ENCODE assay signal across 8 cellular contexts in the genomic region with DNA sequence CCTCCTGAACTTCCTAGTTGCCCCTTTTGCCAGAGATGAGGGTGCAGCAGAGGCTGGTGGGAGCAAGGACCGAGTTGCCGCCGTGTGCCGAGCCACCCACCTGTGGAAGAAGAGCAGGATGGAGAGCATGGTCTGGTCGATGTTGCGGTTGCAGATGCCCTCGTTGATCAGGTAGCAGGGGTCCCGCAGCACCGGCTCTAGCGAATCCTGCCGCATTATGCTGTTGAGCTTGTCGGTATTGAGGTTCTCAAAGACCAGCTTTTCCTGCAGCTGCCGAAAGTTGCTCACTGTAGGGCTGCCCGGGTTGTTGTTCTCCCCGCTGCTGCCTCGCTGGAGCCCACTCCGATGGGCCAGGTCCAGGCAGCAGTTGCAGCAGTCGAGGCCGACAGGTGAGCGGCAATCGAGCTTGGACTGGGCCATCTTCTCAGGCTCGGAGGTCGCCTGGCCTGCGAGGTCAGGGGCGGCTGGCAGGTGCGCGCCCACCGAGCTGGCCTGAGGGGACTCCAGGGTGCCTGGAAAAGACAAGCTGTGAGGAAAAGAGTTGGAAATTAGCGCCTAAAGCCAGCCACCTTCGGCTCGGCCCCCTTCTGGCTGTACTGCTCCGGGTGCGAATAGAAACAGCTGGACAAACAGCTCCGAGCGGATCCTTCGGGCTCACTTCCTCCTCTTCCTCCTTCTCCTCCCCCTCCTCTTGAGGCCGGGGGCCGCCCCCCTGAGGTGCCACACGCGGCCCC. TPM values are rescaled to one million over a fixed set of nuclear protein-coding genes. Genes with fewer than 3 reads are reported as not detected.
DNase-seq lines count a peak whose midpoint lies in the region; ATAC-seq and TF ChIP-seq lines count a peak whose summit lies in the region.

No MANE protein-coding gene starts in this region.

- H3F3A ChIP-seq in SK-N-SH (replicated peaks; ENCODE audit: insufficient read depth), result no peaks in the 10 kb centered on the region

- peak overlapping the region; percentile 83 for H3K4me2 ChIP-seq in SK-N-SH
- H3K4me2 ChIP-seq in fibroblast of lung (ENCODE audit: extremely low read depth, insufficient read depth, low read length), result peak overlapping the region; percentile 48
- peak overlapping the region; percentile 78 for H3K4me2 ChIP-seq in trophoblast cell (ENCODE audit: low read length)

- no peak overlapping the region for H4K91ac ChIP-seq in trophoblast cell (ENCODE audit: low read depth, low read length)

- no peak for TF ChIP-seq EP300 in SK-N-SH (IDR thresholded peaks at IDR 0.05; ENCODE audit: borderline replicate concordance in 1 of 2, low read depth in 1 of 2, low read length in 1 of 2)

- H3K4me1 Mint-ChIP-seq in Calu3 (ENCODE audit: low read depth, unreplicated experiment), result peaks cover 20% of the 10 kb centered on the region

- H2AK5ac ChIP-seq in trophoblast cell (ENCODE audit: low read length), result no peak overlapping the region

- no peak overlapping the region for H2BK5ac ChIP-seq in trophoblast cell (ENCODE audit: low read depth, low read length, poor library complexity)

- no peaks in the 10 kb centered on the region for H3K9me3 Mint-ChIP-seq in Calu3 (ENCODE audit: low read depth, unreplicated experiment)

- DNase-seq in Calu3, result no peak
- DNase-seq in HFF-Myc (ENCODE audit: extremely low read depth, low read depth), result no peak
- no peak for DNase-seq in SK-N-SH
- no peak for DNase-seq in fibroblast of lung (ENCODE audit: low read depth in 2 of 2)
- DNase-seq in trophoblast cell, result no peak
- DNase-seq in putamen (ENCODE audit: low spot score), result no peak
- DNase-seq in ACHN, result no peak

- TF ChIP-seq RAD21 in SK-N-SH (IDR thresholded peaks at IDR 0.05; ENCODE audit: low read length), result no peak

- peak overlapping the region; percentile 72 for H3K4me3 Mint-ChIP-seq in Calu3 (ENCODE audit: low read depth, unreplicated experiment)

- in situ Hi-C loops in ACHN (cut with HindIII; ENCODE audit: low pct_ligation_motif_present, low pct_unique_long_range_greater_than_20kb, low sequenced_read_pairs), result no loop called here

- H3K9me2 ChIP-seq in SK-N-SH, result no peaks in the 10 kb centered on the region

- no peak overlapping the region for H3K18ac ChIP-seq in trophoblast cell (ENCODE audit: low read length)

- WGBS in SK-N-SH (ENCODE audit: low lambda C conversion rate), result 11% methylated on average over 23 of the region's 40 CpGs
- WGBS in trophoblast cell (ENCODE audit: extremely low coverage, insufficient coverage, insufficient read length), result no CpG with 5 or more reads among the region's 40 CpGs

- H3K36me3 Mint-ChIP-seq in Calu3 (ENCODE audit: insufficient read depth, unreplicated experiment), result peaks cover 18% of the 10 kb centered on the region

- no peak overlapping the region for H4K8ac ChIP-seq in trophoblast cell (ENCODE audit: low read depth, low read length)

- no TSS peak for BruUV-seq in Calu3 (replicated peaks; lab: Mats Ljungman, UMichigan)

- no peak overlapping the region for H3K4ac ChIP-seq in trophoblast cell (ENCODE audit: low read depth, low read length)

- no peak overlapping the region; the same call in 1 of the 2 replicates for H2AFZ ChIP-seq in SK-N-SH (ENCODE audit: low read depth)
- H2AFZ ChIP-seq in fibroblast of lung (ENCODE audit: low read length), result no peak overlapping the region
- no peak overlapping the region for H2AFZ ChIP-seq in trophoblast cell (ENCODE audit: insufficient read depth, low read length, poor library complexity)

- H3K9ac ChIP-seq in SK-N-SH, result no peak overlapping the region
- H3K9ac ChIP-seq in fibroblast of lung (ENCODE audit: insufficient read depth, low read length), result no peak overlapping the region
- no peak overlapping the region for H3K9ac ChIP-seq in trophoblast cell (ENCODE audit: low read length)

- no peak overlapping the region for H3K14ac ChIP-seq in trophoblast cell (ENCODE audit: low read length)

- H3K79me2 ChIP-seq in SK-N-SH (ENCODE audit: insufficient read depth), result no peaks in the 10 kb centered on the region
- no peaks in the 10 kb centered on the region for H3K79me2 ChIP-seq in fibroblast of lung (ENCODE audit: control insufficient read depth, insufficient read depth, low read length)
- no peaks in the 10 kb centered on the region for H3K79me2 ChIP-seq in trophoblast cell (ENCODE audit: control insufficient read depth, insufficient read depth, low read length, poor library complexity)

- ATAC-seq in HG02981 (IDR thresholded peaks at IDR 0.05; ENCODE audit: unreplicated experiment), result no peak

- H3K4me1 ChIP-seq in SK-N-SH (ENCODE audit: control insufficient read depth in 1 of 2, insufficient read depth in 2 of 2, low read depth in 1 of 2, low read length in 1 of 2) (peaks cover 0 to 5% of the 10 kb centered on the region in 2 experiments; a peak in 1 of 4 replicates), fibroblast of lung (ENCODE audit: control insufficient read depth, extremely low read depth, insufficient read depth, low read length) (peaks cover 3% of the 10 kb centered on the region), trophoblast cell (ENCODE audit: control insufficient read depth in 1 of 2, insufficient read depth in 2 of 2, low read length in 2 of 2) (peaks cover 0 to 3% of the 10 kb centered on the region in 2 experiments)

- H3K27ac Mint-ChIP-seq in Calu3 (ENCODE audit: unreplicated experiment), result no peak overlapping the region

- H4K20me1 ChIP-seq in SK-N-SH (ENCODE audit: insufficient read depth), result no peaks in the 10 kb centered on the region
- no peaks in the 10 kb centered on the region for H4K20me1 ChIP-seq in fibroblast of lung (ENCODE audit: control insufficient read depth, extremely low read depth, insufficient read depth, low read length)

- H4K12ac ChIP-seq in trophoblast cell (ENCODE audit: low read depth, low read length), result no peak overlapping the region

- H3K4me3 ChIP-seq in HFF-Myc (replicated peaks; ENCODE audit: low read depth, low read length) (peak overlapping the region; percentile 35), SK-N-SH (ENCODE audit: low read depth in 2 of 2, low read length in 1 of 2) (peak overlapping the region; percentile 37 to 58), fibroblast of lung (replicated peaks in 1 of 4; ENCODE audit: control extremely low read depth in 1 of 4, insufficient read depth in 1 of 4, low read depth in 3 of 4, low read length in 4 of 4) (peak overlapping the region; percentile 12 to 59 (median 42)), trophoblast cell (ENCODE audit: low read depth, low read length) (no peak overlapping the region)

- H3K36me3 ChIP-seq in SK-N-SH (replicated peaks in 1 of 2; ENCODE audit: control insufficient read depth in 1 of 2, insufficient read depth in 2 of 2, low read length in 1 of 2) (no peaks in the 10 kb centered on the region), fibroblast of lung (ENCODE audit: control insufficient read depth, insufficient read depth, low read length) (no peaks in the 10 kb centered on the region), trophoblast cell (ENCODE audit: control insufficient read depth in 1 of 2, insufficient read depth in 2 of 2, low read length in 2 of 2) (no peaks in the 10 kb centered on the region)

- peaks cover 66% of the 10 kb centered on the region for H3K27me3 ChIP-seq in SK-N-SH (ENCODE audit: insufficient read depth)
- H3K27me3 ChIP-seq in fibroblast of lung (ENCODE audit: control insufficient read depth, insufficient read depth, low read length), result peaks cover 13% of the 10 kb centered on the region
- H3K27me3 ChIP-seq in trophoblast cell (ENCODE audit: insufficient read depth, low read length), result peaks cover 24% of the 10 kb centered on the region

- POLR2A ChIA-PET in SK-N-SH (lab: Yijun Ruan, JAX), result interaction anchor here (0.7 to 1.2 kb wide), 2 partner anchors 33 to 59 kb away, joined by 3 read pairs; no protein-coding TSS in a partner anchor

- TF ChIP-seq CTCF in Calu3 (IDR thresholded peaks at IDR 0.05; ENCODE audit: unreplicated experiment) (no peak), HFF-Myc (IDR thresholded peaks at IDR 0.05; ENCODE audit: low read depth, low read length, missing control alignments) (no peak), SK-N-SH (IDR thresholded peaks at IDR 0.05) (no peak), fibroblast of lung (conservative IDR thresholded peaks at IDR 0.05 in 1 of 2, IDR thresholded peaks at IDR 0.05 in 1 of 2; ENCODE audit: low read depth in 1 of 2, low read length in 2 of 2) (peak in 1 of 2 donors; percentile 7)

- no peak overlapping the region for H2BK12ac ChIP-seq in trophoblast cell (ENCODE audit: low read length)

- H3K23ac ChIP-seq in trophoblast cell (ENCODE audit: low read length), result no peak overlapping the region

- H3K27ac ChIP-seq in SK-N-SH (ENCODE audit: low read depth in 2 of 2, low read length in 1 of 2) (no peak overlapping the region), fibroblast of lung (ENCODE audit: insufficient read depth, low read length) (no peak overlapping the region), trophoblast cell (ENCODE audit: low read depth, low read length) (no peak overlapping the region)

- no peaks in the 10 kb centered on the region for H3K27me3 Mint-ChIP-seq in Calu3 (ENCODE audit: unreplicated experiment)

- H2BK120ac ChIP-seq in trophoblast cell (ENCODE audit: insufficient read depth, low read length, poor library complexity), result no peak overlapping the region

- intact Hi-C loops in Calu3 (cut with micrococcal nuclease; ENCODE audit: unreplicated experiment), result loop anchor here (5.0 kb wide), 3 partner anchors 43 to 233 kb away; no protein-coding TSS in a partner anchor

- no peaks in the 10 kb centered on the region for H3K79me1 ChIP-seq in trophoblast cell (ENCODE audit: low read length)

- CTCF ChIA-PET in Calu3 (lab: Charles Lee), result interaction anchor here (0.9 to 3.7 kb wide), 9 partner anchors 9 to 117 kb away, joined by 3 to 51 read pairs (median 6); no protein-coding TSS in a partner anchor
- CTCF ChIA-PET in SK-N-SH (lab: Yijun Ruan, JAX), result interaction anchor here (0.8 to 3.9 kb wide), 11 partner anchors 10 to 901 kb away, joined by 3 to 63 read pairs (median 5); no protein-coding TSS in a partner anchor

- H3K9me3 ChIP-seq in SK-N-SH, result no peaks in the 10 kb centered on the region
- H3K9me3 ChIP-seq in fibroblast of lung (ENCODE audit: control insufficient read depth, insufficient read depth, low read depth, low read length), result no peaks in the 10 kb centered on the region
- H3K9me3 ChIP-seq in trophoblast cell (ENCODE audit: insufficient read depth, low read depth, low read length), result no peaks in the 10 kb centered on the region

RNA-seq across cellular contexts. Expression of a gene that starts 0.4 kb away (rescaled TPM):
- total RNA-seq in Calu3 (2022), result 35.1 and 48.3 TPM in 2 replicates
- 9.2 and 10.4 TPM in 2 replicates for polyA plus RNA-seq in SK-N-SH (2012; rRNA removed)
- polyA plus RNA-seq in SK-N-SH (2012; cell fraction: cytosol; rRNA removed), result 8.4 and 9.8 TPM in 2 replicates
- 14.6 and 18.5 TPM in 2 replicates for polyA plus RNA-seq in SK-N-SH (2012; cell fraction: nucleus; rRNA removed)
- total RNA-seq in fibroblast of lung, result 32.4 and 51.5 TPM in 2 replicates
- polyA plus RNA-seq in fibroblast of lung, result 9.7 and 24.2 TPM in 2 replicates
- 6.5 and 16.0 TPM in 2 replicates for polyA plus RNA-seq in fibroblast of lung (2012)
- polyA minus RNA-seq in fibroblast of lung (ENCODE audit: low replicate concordance), result 4.8 and 6.7 TPM in 2 replicates
- polyA plus RNA-seq in trophoblast cell (2013), result 16.0 and 16.8 TPM in 2 replicates

RNA-seq across cellular contexts. Expression of a gene that starts 2.4 kb away (rescaled TPM):
- total RNA-seq in Calu3 (2022) (not detected in 2 replicates), fibroblast of lung (not detected in 2 replicates)
- polyA plus RNA-seq in SK-N-SH (2012; rRNA removed) (not detected in 2 replicates), fibroblast of lung (not detected in 2 replicates)
- not detected in 2 replicates for polyA plus RNA-seq in SK-N-SH (2012; cell fraction: cytosol; rRNA removed)
- polyA plus RNA-seq in SK-N-SH (2012; cell fraction: nucleus; rRNA removed), result not detected in 2 replicates
- polyA plus RNA-seq in fibroblast of lung (2012), result not detected in 2 replicates
- not detected in 2 replicates for polyA minus RNA-seq in fibroblast of lung (ENCODE audit: low replicate concordance)
- not detected in 2 replicates for polyA plus RNA-seq in trophoblast cell (2013)

RNA-seq across cellular contexts. Expression of a gene that starts 50.5 kb away (rescaled TPM):
- total RNA-seq in Calu3 (2022) (7.1 and 9.4 TPM in 2 replicates), fibroblast of lung (17.2 and 17.5 TPM in 2 replicates)
- polyA plus RNA-seq in SK-N-SH (2012; rRNA removed) (0.16 and 0.18 TPM in 2 replicates), fibroblast of lung (6.5 and 11.8 TPM in 2 replicates)
- polyA plus RNA-seq in SK-N-SH (2012; cell fraction: cytosol; rRNA removed), result 0.12 and 0.14 TPM in 2 replicates
- polyA plus RNA-seq in SK-N-SH (2012; cell fraction: nucleus; rRNA removed), result 0.16 and 0.25 TPM in 2 replicates
- 3.8 and 7.1 TPM in 2 replicates for polyA plus RNA-seq in fibroblast of lung (2012)
- polyA minus RNA-seq in fibroblast of lung (ENCODE audit: low replicate concordance), result 38.1 and 67.8 TPM in 2 replicates
- 1.3 and 1.6 TPM in 2 replicates for polyA plus RNA-seq in trophoblast cell (2013)
